ENCODE assay signal across 8 cellular contexts in the genomic region with DNA sequence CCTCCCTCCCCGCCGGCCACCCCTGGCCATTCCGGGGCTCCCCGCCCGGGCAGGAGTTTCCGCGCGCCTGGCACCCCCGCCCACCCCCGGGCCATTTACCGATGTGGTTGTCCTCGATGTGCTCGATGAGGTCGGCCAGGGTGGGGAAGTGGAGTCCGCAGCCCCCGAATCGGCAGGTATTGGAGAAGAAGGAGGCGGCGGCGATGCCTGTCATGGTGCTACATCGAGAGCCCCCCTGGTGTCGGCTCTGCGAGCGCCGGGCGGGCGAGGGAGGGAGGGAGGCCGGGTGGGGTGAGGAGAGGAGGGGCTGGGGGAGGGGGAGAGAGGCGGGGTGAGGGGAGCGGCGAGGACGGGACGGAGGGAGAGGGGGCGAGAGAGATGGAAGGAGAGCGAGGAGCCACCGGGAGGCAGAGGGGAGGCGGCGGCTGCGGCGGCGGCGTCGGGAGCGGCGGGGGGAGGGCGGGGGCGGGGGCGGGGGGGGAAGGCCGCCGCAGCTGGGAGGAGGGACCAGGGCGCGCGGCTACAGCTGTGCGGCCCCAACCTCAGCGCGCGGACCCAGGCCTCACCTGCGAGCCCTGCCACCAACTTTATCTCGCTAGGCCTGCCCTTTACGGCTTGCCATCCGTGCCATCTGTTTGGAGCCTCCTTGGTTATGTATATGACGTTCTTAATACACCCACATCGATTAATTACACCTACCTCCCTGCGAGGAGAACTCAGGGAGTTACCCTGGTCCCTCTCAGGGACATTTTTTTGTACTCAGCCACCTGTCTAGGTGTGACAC.
DNase-seq lines count a peak whose midpoint lies in the region; ATAC-seq and TF ChIP-seq lines count a peak whose summit lies in the region.

A gene (minus strand): TSS at position 432 of the 784 bp plus-strand sequence.

- ATAC-seq in HG02642 (IDR thresholded peaks at IDR 0.05; ENCODE audit: poor library complexity, unreplicated experiment) (no peak), HG02973 (IDR thresholded peaks at IDR 0.05; ENCODE audit: unreplicated experiment) (no peak)

- in situ Hi-C loops in GM13977 (cut with MboI; ENCODE audit: low pct_unique_long_range_greater_than_20kb, low sequenced_read_pairs, unreplicated experiment) = no loop called here

- peak; percentile 63 for DNase-seq in GM13977 (ENCODE audit: low spot score)
- peak; percentile 81 for DNase-seq in NCI-H2171 (lab: John Stamatoyannopoulos, UW)
- DNase-seq in activated CD4-positive, alpha-beta T cell treated with anti-CD3 and anti-CD28 coated beads, Interleukin-2, amount 50 U/mL, for 1 hour = peak; percentile 62
- DNase-seq in dedifferentiated amniotic fluid mesenchymal stem cell (ENCODE audit: extremely low spot score) = peak; percentile 39
- peak; percentile 90 for DNase-seq in left kidney (ENCODE audit: low read depth, low spot score)
- DNase-seq in stimulated activated CD4-positive, alpha-beta T cell treated with anti-CD3 and anti-CD28 coated beads, Interleukin-1b, Interleukin-23, amount 100 ng/mL, for 4 hours (ENCODE audit: low read depth in 2 of 2) = peak; percentile 35 to 43

- no peak for TF ChIP-seq CTCF in GM13977 (IDR thresholded peaks at IDR 0.05; ENCODE audit: extremely low read depth, insufficient read depth, missing control alignments)

Comparison
In these comparisons a context has a peak if more than half of its experiments do, and no peak if none do; other contexts are left out.
1. DNase-seq: peak in every context shown above with its lines; median percentile 90 in left kidney; 81 in NCI-H2171; 63 in GM13977; 62 in activated CD4-positive, alpha-beta T cell treated with anti-CD3 and anti-CD28 coated beads, Interleukin-2, amount 50 U/mL, for 1 hour; 39 in dedifferentiated amniotic fluid mesenchymal stem cell; 39 in stimulated activated CD4-positive, alpha-beta T cell treated with anti-CD3 and anti-CD28 coated beads, Interleukin-1b, Interleukin-23, amount 100 ng/mL, for 4 hours.